ENCODE assay signal across 30 cellular contexts in the genomic region with DNA sequence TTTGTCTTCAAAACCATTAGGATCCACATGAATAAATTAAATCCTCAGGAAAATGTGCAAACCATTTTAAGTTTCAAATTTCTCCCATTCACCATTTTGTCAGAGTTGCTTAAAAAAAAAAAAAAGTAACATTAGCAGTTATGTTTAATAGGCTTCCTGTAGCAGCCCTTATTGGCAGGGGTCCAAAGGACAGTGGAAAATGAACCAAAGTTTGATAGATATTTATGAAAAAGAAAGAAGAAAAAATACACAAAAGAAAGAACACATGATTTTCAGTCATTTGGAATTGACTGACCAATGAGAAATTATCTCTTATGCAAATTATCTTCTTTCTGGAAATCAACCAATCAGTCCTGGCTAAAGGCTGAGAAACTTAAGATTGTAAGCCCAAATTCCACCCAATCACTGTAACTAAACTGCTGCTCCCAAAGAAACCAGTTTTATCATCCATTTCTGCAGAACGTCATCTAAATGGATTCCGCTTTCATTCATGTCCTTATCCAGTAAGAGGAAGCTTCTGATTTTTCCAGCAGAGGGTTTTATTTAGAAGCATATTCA.
DNase-seq lines count a peak whose midpoint lies in the region; ATAC-seq, FAIRE-seq and TF ChIP-seq lines count a peak whose summit lies in the region.
"Had no signal": no experiment of that assay in that cellular context is flagged by ENCODE, and none has a peak within 500 bp of the region (broad histone marks: within the 10 kb centered on the region; RNA-seq: fewer than 3 reads in every experiment).

No MANE protein-coding gene starts in this region.

- TF ChIP-seq CTCF in chondrocyte (IDR thresholded peaks at IDR 0.05) (no peak), heart right ventricle (IDR thresholded peaks at IDR 0.05) (no peak), nephron (IDR thresholded peaks at IDR 0.05; ENCODE audit: unreplicated experiment in 3 of 3) (no peak)

- no peaks in the 10 kb centered on the region for H3K9me3 Mint-ChIP-seq in chondrocyte (ENCODE audit: low read depth)
- H3K9me3 Mint-ChIP-seq in nephron: no peaks in the 10 kb centered on the region
- H3K9me3 Mint-ChIP-seq in activated T-helper 2 cell treated with anti-CD3 and anti-CD28 coated beads, Interferon-gamma antibody, Interleukin-2, Interleukin-4, amounts not matched to agents 10 μg/mL and 5 μg/mL and 100 μg/mL, durations not matched to agents 14 hours and 24 hours and 36 hours: no peaks in the 10 kb centered on the region
- H3K9me3 Mint-ChIP-seq: activated CD4-positive, alpha-beta T cell treated with anti-CD3 and anti-CD28 coated beads, Interleukin-2, amount 10 ng/mL, durations not matched to agents 24 days and 14 days; activated naive CD8-positive, alpha-beta T cell treated with anti-CD3 and anti-CD28 coated beads for 36 hours; CD8-positive, alpha-beta memory T cell; dendritic cell treated with granulocyte-macrophage colony-stimulating factor and Interleukin-4, amounts not matched to agents 40 ng/mL and 50 ng/mL, for 4 days; naive thymus-derived CD4-positive, alpha-beta T cell; stimulated activated effector memory CD8-positive, alpha-beta T cell treated with anti-CD3 and anti-CD28 coated beads, Interleukin-12 subunit alpha, Interleukin-12 subunit beta, amount 100 ng/mL, for 72 hours; T-cell had no signal

- H3K36me3 Mint-ChIP-seq in chondrocyte (ENCODE audit: low read depth) (no peaks in the 10 kb centered on the region), nephron (ENCODE audit: low read depth) (peaks cover 22% of the 10 kb centered on the region)
- H3K36me3 Mint-ChIP-seq in activated T-helper 2 cell treated with anti-CD3 and anti-CD28 coated beads, Interferon-gamma antibody, Interleukin-2, Interleukin-4, amounts not matched to agents 10 μg/mL and 5 μg/mL and 100 μg/mL, durations not matched to agents 14 hours and 24 hours and 36 hours (ENCODE audit: low read depth): no peaks in the 10 kb centered on the region
- H3K36me3 Mint-ChIP-seq: activated naive CD8-positive, alpha-beta T cell treated with anti-CD3 and anti-CD28 coated beads for 36 hours; naive thymus-derived CD4-positive, alpha-beta T cell; stimulated activated effector memory CD8-positive, alpha-beta T cell treated with anti-CD3 and anti-CD28 coated beads, Interleukin-12 subunit alpha, Interleukin-12 subunit beta, amount 100 ng/mL, for 72 hours; T-cell had no signal

- H3K27ac ChIP-seq in heart right ventricle: peak overlapping the region in 9 of 10 donors; percentile 53 to 91 (median 75)
- H3K27ac ChIP-seq: cardiac muscle cell, Peyer's patch, prostate gland, SJSA1 had no signal

- H3K27me3 ChIP-seq in heart right ventricle: no peaks in the 10 kb centered on the region
- H3K27me3 ChIP-seq: ascending aorta, cardiac muscle cell, Peyer's patch, SJSA1, transverse colon had no signal

- CTCF ChIA-PET in HEK293T (lab: Yijun Ruan, JAX): no interaction called here

- ATAC-seq in heart right ventricle (peak in 6 of 8 donors; percentile 21 to 56 (median 34)), GM21786 (IDR thresholded peaks at IDR 0.05; ENCODE audit: unreplicated experiment) (no peak)
- ATAC-seq: naive thymus-derived CD4-positive, alpha-beta T cell; stimulated activated effector memory CD8-positive, alpha-beta T cell treated with anti-CD3 and anti-CD28 coated beads, Interleukin-12 subunit alpha, Interleukin-12 subunit beta, amount 100 ng/mL, for 72 hours; T-cell had no signal

- peak overlapping the region; percentile 70 for H3K27ac Mint-ChIP-seq in chondrocyte (ENCODE audit: unreplicated experiment)
- H3K27ac Mint-ChIP-seq in nephron: peak overlapping the region; percentile 95 to 98 (median 96)
- H3K27ac Mint-ChIP-seq in activated T-helper 2 cell treated with anti-CD3 and anti-CD28 coated beads, Interferon-gamma antibody, Interleukin-2, Interleukin-4, amounts not matched to agents 10 μg/mL and 5 μg/mL and 100 μg/mL, durations not matched to agents 14 hours and 24 hours and 36 hours: no peak overlapping the region
- H3K27ac Mint-ChIP-seq: activated CD4-positive, alpha-beta T cell treated with anti-CD3 and anti-CD28 coated beads, Interleukin-2, amount 10 ng/mL, durations not matched to agents 24 days and 14 days; activated naive CD8-positive, alpha-beta T cell treated with anti-CD3 and anti-CD28 coated beads for 36 hours; CD8-positive, alpha-beta memory T cell; dendritic cell treated with granulocyte-macrophage colony-stimulating factor and Interleukin-4, amounts not matched to agents 40 ng/mL and 50 ng/mL, for 4 days; naive thymus-derived CD4-positive, alpha-beta T cell; stimulated activated effector memory CD8-positive, alpha-beta T cell treated with anti-CD3 and anti-CD28 coated beads, Interleukin-12 subunit alpha, Interleukin-12 subunit beta, amount 100 ng/mL, for 72 hours; T-cell had no signal

- no peak for DNase-seq in HEK293T (ENCODE audit: extremely low spot score)
- no peak for DNase-seq in chondrocyte (ENCODE audit: low spot score)
- peak in 1 of 2 donors; percentile 61 for DNase-seq in heart right ventricle
- DNase-seq in urothelium cell line (ENCODE audit: low spot score): no peak
- no peak for DNase-seq in activated T-helper 2 cell treated with anti-CD3 and anti-CD28 coated beads, Interferon-gamma antibody, Interleukin-2, Interleukin-4, amounts not matched to agents 10 μg/mL and 5 μg/mL and 100 μg/mL, durations not matched to agents 14 hours and 24 hours and 36 hours (ENCODE audit: low spot score)
- DNase-seq in effector CD4-positive, alpha-beta T cell: no peak
- DNase-seq: activated CD4-positive, alpha-beta T cell treated with anti-CD3 and anti-CD28 coated beads, Interleukin-2, amount 10 ng/mL, durations not matched to agents 24 days and 14 days; activated CD8-positive, alpha-beta memory T cell treated with anti-CD3 and anti-CD28 coated beads for 24 hours; activated gamma-delta T cell; activated naive CD8-positive, alpha-beta T cell treated with anti-CD3 and anti-CD28 coated beads for 36 hours; activated T-cell treated with anti-CD3 and anti-CD28 coated beads, Interleukin-2, amount 50 U/mL, for 1 hour; CD8-positive, alpha-beta memory T cell; islet precursor cell; midbrain; naive thymus-derived CD4-positive, alpha-beta T cell; NCI-H1417 treated with DMSO at 0.1 percent for 48 hours; NCI-H2081 treated with DMSO at 0.1 percent for 48 hours; NCI-H748 treated with DMSO at 0.1 percent for 48 hours; Peyer's patch; stimulated activated CD4-positive, alpha-beta T cell treated with anti-CD3 and anti-CD28 coated beads, Interleukin-15, amount 100 ng/mL, for 24 hours; T-cell; transverse colon had no signal

- no peaks in the 10 kb centered on the region for H3K9me3 ChIP-seq in heart right ventricle
- H3K9me3 ChIP-seq: ascending aorta, Peyer's patch, prostate gland, SJSA1, transverse colon had no signal

- no peak overlapping the region for H3K4me3 Mint-ChIP-seq in chondrocyte (ENCODE audit: unreplicated experiment)
- H3K4me3 Mint-ChIP-seq in nephron: no peak overlapping the region
- no peak overlapping the region for H3K4me3 Mint-ChIP-seq in activated T-helper 2 cell treated with anti-CD3 and anti-CD28 coated beads, Interferon-gamma antibody, Interleukin-2, Interleukin-4, amounts not matched to agents 10 μg/mL and 5 μg/mL and 100 μg/mL, durations not matched to agents 14 hours and 24 hours and 36 hours (ENCODE audit: low read depth)
- H3K4me3 Mint-ChIP-seq: activated CD4-positive, alpha-beta T cell treated with anti-CD3 and anti-CD28 coated beads, Interleukin-2, amount 10 ng/mL, durations not matched to agents 24 days and 14 days; activated naive CD8-positive, alpha-beta T cell treated with anti-CD3 and anti-CD28 coated beads for 36 hours; CD8-positive, alpha-beta memory T cell; dendritic cell treated with granulocyte-macrophage colony-stimulating factor and Interleukin-4, amounts not matched to agents 40 ng/mL and 50 ng/mL, for 4 days; naive thymus-derived CD4-positive, alpha-beta T cell; stimulated activated effector memory CD8-positive, alpha-beta T cell treated with anti-CD3 and anti-CD28 coated beads, Interleukin-12 subunit alpha, Interleukin-12 subunit beta, amount 100 ng/mL, for 72 hours; T-cell had no signal

- H3K4me1 ChIP-seq in heart right ventricle: peaks cover 4 to 71% (median 63%) of the 10 kb centered on the region in 9 donors
- H3K4me1 ChIP-seq: prostate gland, SJSA1 had no signal

- no peak overlapping the region for H3K4me3 ChIP-seq in heart right ventricle
- H3K4me3 ChIP-seq: ascending aorta, cardiac muscle cell, Peyer's patch, prostate gland, SJSA1, transverse colon had no signal

- H3K27me3 Mint-ChIP-seq in chondrocyte (ENCODE audit: low read depth) (no peaks in the 10 kb centered on the region), nephron (ENCODE audit: low read depth) (no peaks in the 10 kb centered on the region)
- peaks cover 2% of the 10 kb centered on the region for H3K27me3 Mint-ChIP-seq in activated T-helper 2 cell treated with anti-CD3 and anti-CD28 coated beads, Interferon-gamma antibody, Interleukin-2, Interleukin-4, amounts not matched to agents 10 μg/mL and 5 μg/mL and 100 μg/mL, durations not matched to agents 14 hours and 24 hours and 36 hours (ENCODE audit: low read depth)
- H3K27me3 Mint-ChIP-seq: activated naive CD8-positive, alpha-beta T cell treated with anti-CD3 and anti-CD28 coated beads for 36 hours; dendritic cell treated with granulocyte-macrophage colony-stimulating factor and Interleukin-4, amounts not matched to agents 40 ng/mL and 50 ng/mL, for 4 days; T-cell had no signal

- H3K36me3 ChIP-seq in heart right ventricle: peaks cover 0 to 7% (median 0%) of the 10 kb centered on the region in 9 donors
- H3K36me3 ChIP-seq: ascending aorta, cardiac muscle cell, Peyer's patch, prostate gland, SJSA1, transverse colon had no signal

- WGBS in heart right ventricle, 2 donors: 64 to 73% methylated on average over 2 of the region's 2 CpGs

- H3K4me1 Mint-ChIP-seq in chondrocyte (ENCODE audit: low read depth): peaks cover 51% of the 10 kb centered on the region
- H3K4me1 Mint-ChIP-seq in nephron: peaks cover 90% of the 10 kb centered on the region
- H3K4me1 Mint-ChIP-seq in activated T-helper 2 cell treated with anti-CD3 and anti-CD28 coated beads, Interferon-gamma antibody, Interleukin-2, Interleukin-4, amounts not matched to agents 10 μg/mL and 5 μg/mL and 100 μg/mL, durations not matched to agents 14 hours and 24 hours and 36 hours (ENCODE audit: low read depth): no peaks in the 10 kb centered on the region
- H3K4me1 Mint-ChIP-seq: activated CD4-positive, alpha-beta T cell treated with anti-CD3 and anti-CD28 coated beads, Interleukin-2, amount 10 ng/mL, durations not matched to agents 24 days and 14 days; activated naive CD8-positive, alpha-beta T cell treated with anti-CD3 and anti-CD28 coated beads for 36 hours; CD8-positive, alpha-beta memory T cell; naive thymus-derived CD4-positive, alpha-beta T cell; stimulated activated effector memory CD8-positive, alpha-beta T cell treated with anti-CD3 and anti-CD28 coated beads, Interleukin-12 subunit alpha, Interleukin-12 subunit beta, amount 100 ng/mL, for 72 hours; T-cell had no signal

- POLR2A ChIA-PET in HEK293T (lab: Yijun Ruan, JAX): no interaction called here

- intact Hi-C loops in heart right ventricle (cut with DNase I): loop anchor here in 3 of 10 donors (10.0 kb wide), 2 partner anchors 258 to 458 kb away; no protein-coding TSS in a partner anchor
- intact Hi-C loops in activated T-helper 2 cell treated with anti-CD3 and anti-CD28 coated beads, Interferon-gamma antibody, Interleukin-2, Interleukin-4, amounts not matched to agents 10 μg/mL and 5 μg/mL and 100 μg/mL, durations not matched to agents 14 hours and 24 hours and 36 hours (cut with micrococcal nuclease): no loop called here

- FAIRE-seq in urothelium cell line (lab: Jason Lieb, UNC): no peak
